In the genomic region with DNA sequence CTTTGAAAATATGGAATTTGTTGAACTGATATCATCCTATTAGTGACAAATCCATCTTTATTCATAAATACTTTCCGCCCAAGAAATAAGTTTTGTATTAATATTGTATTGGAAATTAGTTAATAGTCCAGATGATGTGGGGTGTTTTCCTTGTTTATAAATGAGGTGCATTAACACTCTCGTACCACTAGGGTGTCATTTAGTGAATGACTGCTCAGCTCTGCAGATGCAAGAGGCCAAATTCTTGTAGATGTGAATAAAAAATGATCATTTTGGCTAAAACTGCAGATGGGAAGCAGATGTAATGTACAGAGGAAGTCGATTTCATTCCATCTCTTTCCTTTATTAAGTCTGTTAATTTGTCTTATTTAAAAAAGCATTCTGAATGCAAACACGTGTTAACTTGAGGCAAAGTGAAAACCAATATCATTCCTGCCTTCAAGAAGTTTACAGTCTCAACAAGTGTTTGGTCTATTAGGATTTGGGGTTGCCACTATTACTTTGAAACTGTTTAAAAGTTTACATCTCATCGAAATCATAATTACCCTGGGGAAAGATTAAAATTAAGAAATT, we compare ENCODE assay signal across 8 cellular contexts.
DNase-seq lines count a peak whose midpoint lies in the region; ATAC-seq, FAIRE-seq and TF ChIP-seq lines count a peak whose summit lies in the region.

No MANE protein-coding gene starts in this region.

- H3K9me3 ChIP-seq in gastroesophageal sphincter (no peaks in the 10 kb centered on the region), vagina (no peaks in the 10 kb centered on the region)

- in situ Hi-C loops in GM13976 (cut with MboI; ENCODE audit: low sequenced_read_pairs, unreplicated experiment) = loop anchor here (25.0 kb wide), 2 partner anchors 511 to 661 kb away; no protein-coding TSS in a partner anchor

- intact Hi-C loops in vagina (cut with DNase I) = loop anchor here (10.0 kb wide), 1 partner anchor 319 kb away; a partner anchor contains a TSS

- peak; percentile 55 for DNase-seq in GM13976 (ENCODE audit: low spot score)
- peak; percentile 2 for DNase-seq in OCI-M1 (lab: John Stamatoyannopoulos, UW)
- no peak for DNase-seq in vagina (ENCODE audit: extremely low spot score in 2 of 2)
- DNase-seq in NCI-H526 treated with DMSO at 0.1 percent for 48 hours (lab: John Stamatoyannopoulos, UW) = no peak
- no peak for DNase-seq in DMS114 treated with DMSO at 0.1 percent for 48 hours (lab: John Stamatoyannopoulos, UW; ENCODE audit: unreplicated experiment)
- no peak for DNase-seq in middle frontal gyrus (ENCODE audit: extremely low spot score, low spot score)

- H3K27ac ChIP-seq in gastroesophageal sphincter (no peak overlapping the region), vagina (no peak overlapping the region)

- TF ChIP-seq POLR2A in gastroesophageal sphincter (IDR thresholded peaks at IDR 0.05) (no peak), vagina (IDR thresholded peaks at IDR 0.05) (no peak)

- ATAC-seq in gastroesophageal sphincter = no peak

- no peaks in the 10 kb centered on the region for H3K36me3 ChIP-seq in gastroesophageal sphincter
- no peaks in the 10 kb centered on the region for H3K36me3 ChIP-seq in vagina

- peaks cover 9% of the 10 kb centered on the region for H3K27me3 ChIP-seq in gastroesophageal sphincter
- H3K27me3 ChIP-seq in vagina = no peaks in the 10 kb centered on the region

- FAIRE-seq in A204.1 (lab: Jason Lieb, UNC) = peak; percentile 40

- TF ChIP-seq EP300 in gastroesophageal sphincter (IDR thresholded peaks at IDR 0.05) = no peak

- peaks cover 0 to 33% (median 17%) of the 10 kb centered on the region in 3 donors for H3K4me1 ChIP-seq in gastroesophageal sphincter
- H3K4me1 ChIP-seq in vagina = peaks cover 10% of the 10 kb centered on the region

- TF ChIP-seq CTCF in GM13976 (IDR thresholded peaks at IDR 0.05; ENCODE audit: borderline replicate concordance, control extremely low read depth, extremely low read depth, insufficient read depth, missing control alignments) = no peak
- TF ChIP-seq CTCF in gastroesophageal sphincter (IDR thresholded peaks at IDR 0.05) = peak; percentile 41 to 55 (median 46)
- no peak for TF ChIP-seq CTCF in vagina (IDR thresholded peaks at IDR 0.05)

- H3K4me3 ChIP-seq in gastroesophageal sphincter = no peak overlapping the region
- H3K4me3 ChIP-seq in vagina = no peak overlapping the region

- WGBS in gastroesophageal sphincter (ENCODE audit: low coverage in 1 of 2), 2 donors = 41 to 47% methylated on average over 5 of the region's 5 CpGs

Comparison
In these comparisons a context has a peak if more than half of its experiments do, and no peak if none do; other contexts are left out.
1. DNase-seq: peak in GM13976 (single experiment) and OCI-M1 (single experiment); none in vagina (0 of 2), NCI-H526 treated with DMSO at 0.1 percent for 48 hours (single experiment), DMS114 treated with DMSO at 0.1 percent for 48 hours (single experiment) and middle frontal gyrus (single experiment).
2. CTCF ChIP-seq: peak in gastroesophageal sphincter (4 of 4); none in GM13976 (single experiment) and vagina (0 of 3).